9 cellular contexts compared by ENCODE assay signal in the genomic region with DNA sequence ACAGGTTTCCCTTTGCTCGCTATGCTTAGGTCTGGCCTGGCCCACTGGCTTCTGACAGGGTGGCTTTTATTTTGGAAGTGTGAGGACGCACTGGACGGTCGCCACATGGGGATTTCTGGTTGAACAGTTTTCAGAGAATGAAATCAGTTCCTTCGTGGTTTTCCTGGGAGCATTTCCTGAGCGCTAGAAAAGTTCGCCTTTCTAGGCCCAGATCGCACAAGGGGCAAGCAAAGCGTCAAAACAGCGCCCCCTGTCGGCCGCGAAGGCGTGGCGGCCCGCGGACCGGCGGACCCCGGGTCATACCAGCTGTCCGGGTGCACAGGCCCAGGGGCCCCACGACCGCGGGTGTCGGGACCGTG. TPM values are rescaled to one million over a fixed set of nuclear protein-coding genes. Genes with fewer than 3 reads are reported as not detected.
DNase-seq lines count a peak whose midpoint lies in the region; ATAC-seq lines count a peak whose summit lies in the region.
"Had no signal": no experiment of that assay in that cellular context is flagged by ENCODE, and none has a peak within 500 bp of the region (broad histone marks: within the 10 kb centered on the region; RNA-seq: fewer than 3 reads in every experiment).

No MANE protein-coding gene starts in this region.

- no peaks in the 10 kb centered on the region for H3K36me3 Mint-ChIP-seq in activated T-cell treated with anti-CD3 and anti-CD28 coated beads, Interleukin-2, amount 50 U/mL, for 24 hours (ENCODE audit: low read depth)
- no peaks in the 10 kb centered on the region for H3K36me3 Mint-ChIP-seq in naive thymus-derived CD4-positive, alpha-beta T cell
- peaks cover 17% of the 10 kb centered on the region for H3K36me3 Mint-ChIP-seq in stimulated activated effector memory CD8-positive, alpha-beta T cell treated with anti-CD3 and anti-CD28 coated beads, Interleukin-12 subunit alpha, Interleukin-12 subunit beta, amount 100 ng/mL, for 72 hours

- H3K27ac ChIP-seq in naive thymus-derived CD4-positive, alpha-beta T cell (ENCODE audit: low read depth, low read length): peak overlapping the region; percentile 74
- H3K27ac ChIP-seq: PC-9 had no signal

- ATAC-seq in GM21786 (IDR thresholded peaks at IDR 0.05; ENCODE audit: unreplicated experiment): peak; percentile 47
- ATAC-seq in naive thymus-derived CD4-positive, alpha-beta T cell: peak; percentile 71
- ATAC-seq in stimulated activated effector memory CD8-positive, alpha-beta T cell treated with anti-CD3 and anti-CD28 coated beads, Interleukin-12 subunit alpha, Interleukin-12 subunit beta, amount 100 ng/mL, for 72 hours: peak; percentile 76

- H3K27me3 Mint-ChIP-seq in activated T-cell treated with anti-CD3 and anti-CD28 coated beads, Interleukin-2, amount 50 U/mL, for 24 hours: no peaks in the 10 kb centered on the region
- H3K27me3 Mint-ChIP-seq in naive thymus-derived CD4-positive, alpha-beta T cell: no peaks in the 10 kb centered on the region

- peaks cover 0 to 9% of the 10 kb centered on the region in 2 donors for H3K4me1 ChIP-seq in naive thymus-derived CD4-positive, alpha-beta T cell (ENCODE audit: control insufficient read depth in 2 of 2, insufficient read depth in 2 of 2, low read length in 2 of 2)

- CTCF ChIA-PET in naive thymus-derived CD4-positive, alpha-beta T cell (lab: Charles Lee): interaction anchor here (0.9 to 6.4 kb wide), 4 partner anchors 13 to 365 kb away, joined by 4 to 110 read pairs (median 6); partner anchors contain the start of genes CALCB and CYP2R1

- H3K4me3 ChIP-seq in naive thymus-derived CD4-positive, alpha-beta T cell (ENCODE audit: low read length): peak overlapping the region; percentile 92
- H3K4me3 ChIP-seq: PC-9 had no signal

- H3K27me3 ChIP-seq in naive thymus-derived CD4-positive, alpha-beta T cell (ENCODE audit: control insufficient read depth in 2 of 2, insufficient read depth in 2 of 2, low read length in 2 of 2): no peaks in the 10 kb centered on the region

- no peaks in the 10 kb centered on the region for H3K9me3 ChIP-seq in naive thymus-derived CD4-positive, alpha-beta T cell (ENCODE audit: control insufficient read depth in 2 of 3, low read length in 3 of 3)

- H3K4me3 Mint-ChIP-seq in activated T-cell treated with anti-CD3 and anti-CD28 coated beads, Interleukin-2, amount 50 U/mL, for 24 hours: peak overlapping the region; percentile 83
- peak overlapping the region; percentile 92 to 99 (median 96) for H3K4me3 Mint-ChIP-seq in naive thymus-derived CD4-positive, alpha-beta T cell
- peak overlapping the region; percentile 91 for H3K4me3 Mint-ChIP-seq in stimulated activated effector memory CD8-positive, alpha-beta T cell treated with anti-CD3 and anti-CD28 coated beads, Interleukin-12 subunit alpha, Interleukin-12 subunit beta, amount 100 ng/mL, for 72 hours

- no peaks in the 10 kb centered on the region for H3K9me3 Mint-ChIP-seq in activated T-cell treated with anti-CD3 and anti-CD28 coated beads, Interleukin-2, amount 50 U/mL, for 24 hours
- H3K9me3 Mint-ChIP-seq in naive thymus-derived CD4-positive, alpha-beta T cell: peaks cover 0 to 2% (median 0%) of the 10 kb centered on the region in 11 donors
- no peaks in the 10 kb centered on the region for H3K9me3 Mint-ChIP-seq in stimulated activated effector memory CD8-positive, alpha-beta T cell treated with anti-CD3 and anti-CD28 coated beads, Interleukin-12 subunit alpha, Interleukin-12 subunit beta, amount 100 ng/mL, for 72 hours

- H3K27ac Mint-ChIP-seq in activated T-cell treated with anti-CD3 and anti-CD28 coated beads, Interleukin-2, amount 50 U/mL, for 24 hours: peak overlapping the region; percentile 85
- H3K27ac Mint-ChIP-seq in naive thymus-derived CD4-positive, alpha-beta T cell: peak overlapping the region; percentile 88 to 97 (median 94)
- peak overlapping the region; percentile 92 for H3K27ac Mint-ChIP-seq in stimulated activated effector memory CD8-positive, alpha-beta T cell treated with anti-CD3 and anti-CD28 coated beads, Interleukin-12 subunit alpha, Interleukin-12 subunit beta, amount 100 ng/mL, for 72 hours

- DNase-seq in D341Med (ENCODE audit: low spot score) (peak; percentile 73), NAMALWA (ENCODE audit: low spot score) (peak; percentile 78), fibroblast of gingiva (ENCODE audit: low read depth) (peak; percentile 62), NCI-H526 treated with DMSO at 0.1 percent for 48 hours (lab: John Stamatoyannopoulos, UW) (no peak)
- peak; percentile 90 for DNase-seq in activated T-cell treated with anti-CD3 and anti-CD28 coated beads, Interleukin-2, amount 50 U/mL, for 24 hours
- peak; percentile 63 to 89 (median 72) for DNase-seq in naive thymus-derived CD4-positive, alpha-beta T cell
- DNase-seq in stimulated activated effector memory CD8-positive, alpha-beta T cell treated with anti-CD3 and anti-CD28 coated beads, Interleukin-12 subunit alpha, Interleukin-12 subunit beta, amount 100 ng/mL, for 72 hours (ENCODE audit: low spot score in 2 of 2): peak; percentile 88 to 94

- H3K36me3 ChIP-seq in naive thymus-derived CD4-positive, alpha-beta T cell (ENCODE audit: control insufficient read depth in 2 of 3, insufficient read depth in 3 of 3, low read length in 3 of 3): peaks cover 0 to 5% (median 0%) of the 10 kb centered on the region in 3 experiments

- peaks cover 51% of the 10 kb centered on the region for H3K4me1 Mint-ChIP-seq in activated T-cell treated with anti-CD3 and anti-CD28 coated beads, Interleukin-2, amount 50 U/mL, for 24 hours (ENCODE audit: low read depth)
- peaks cover 26 to 54% (median 43%) of the 10 kb centered on the region in 7 donors for H3K4me1 Mint-ChIP-seq in naive thymus-derived CD4-positive, alpha-beta T cell
- peaks cover 42% of the 10 kb centered on the region for H3K4me1 Mint-ChIP-seq in stimulated activated effector memory CD8-positive, alpha-beta T cell treated with anti-CD3 and anti-CD28 coated beads, Interleukin-12 subunit alpha, Interleukin-12 subunit beta, amount 100 ng/mL, for 72 hours

- intact Hi-C loops in naive thymus-derived CD4-positive, alpha-beta T cell (cut with micrococcal nuclease): loop anchor here (1.0 to 10.0 kb wide), 10 partner anchors 12 to 1237 kb away; partner anchors contain the start of genes CYP2R1 (in 2 of the 2), PSMA1 (in 2 of the 2), FAR1 (in 1 of the 2) and PDE3B (in 1 of the 2)

- POLR2A ChIA-PET in naive thymus-derived CD4-positive, alpha-beta T cell (lab: Charles Lee): interaction anchor here (1.5 to 1.8 kb wide), 2 partner anchors 13 to 260 kb away, joined by 7 to 9 read pairs; partner anchors contain the start of genes CYP2R1 and PDE3B

RNA-seq across cellular contexts. Expression of gene CYP2R1, which starts 12.7 kb away (rescaled TPM):
- total RNA-seq in naive thymus-derived CD4-positive, alpha-beta T cell: 10 to 100 TPM; 13.3 to 18.6 (median 14.7) TPM
- 10 to 100 TPM; 18.2 to 19.1 TPM for polyA plus RNA-seq in naive thymus-derived CD4-positive, alpha-beta T cell
